In genomic region chr13:27261376-27261775, GRCh38 we compare ENCODE assay signal across 1 cellular context.
TF ChIP-seq lines count a peak whose summit lies in the region.

No MANE protein-coding gene starts in this region.

TF ChIP-seq in WTC11, 78 proteins besides CTCF, POLR2A, EP300 and RAD21 (continued from another document):
- TF ChIP-seq PRDM15 (CRISPR knock-in tag; IDR thresholded peaks at IDR 0.05) (no peak), NR2C2 (CRISPR knock-in tag; IDR thresholded peaks at IDR 0.05) (no peak)
